ENCODE assay signal across 10 cellular contexts in the genomic region with DNA sequence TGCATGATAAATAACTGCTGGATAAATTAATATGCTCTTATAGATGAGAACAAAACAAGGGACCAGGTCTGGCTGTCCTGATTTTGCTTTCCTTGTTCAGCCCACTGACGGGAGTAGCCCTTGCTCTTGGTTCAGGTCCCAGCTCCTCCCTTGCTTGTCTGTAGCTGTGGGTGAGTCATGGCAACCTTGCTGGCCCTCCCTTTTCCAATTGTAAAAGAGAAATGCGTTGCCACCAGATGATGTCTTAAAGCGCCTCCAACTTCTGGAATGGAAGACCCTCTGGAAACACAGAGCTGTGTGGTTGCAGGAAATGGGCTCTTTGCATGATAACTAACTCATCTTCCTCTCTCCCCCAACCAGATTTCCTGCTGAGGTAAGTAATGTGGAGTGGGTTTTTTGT.
DNase-seq lines count a peak whose midpoint lies in the region; ATAC-seq and TF ChIP-seq lines count a peak whose summit lies in the region.
"Had no signal": no experiment of that assay in that cellular context is flagged by ENCODE, and none has a peak within 500 bp of the region (broad histone marks: within the 10 kb centered on the region; RNA-seq: fewer than 3 reads in every experiment).

No MANE protein-coding gene starts in this region.

- ATAC-seq in left lung (peak; percentile 59), HG02798 (IDR thresholded peaks at IDR 0.05; ENCODE audit: poor library complexity, unreplicated experiment) (no peak)
- ATAC-seq: activated CD8-positive, alpha-beta memory T cell treated with anti-CD3 and anti-CD28 coated beads, Interleukin-2, amount 10 ng/mL, durations not matched to agents 7 days and 5 days had no signal

- no peak overlapping the region for H3K4me3 ChIP-seq in left lung
- no peak overlapping the region for H3K4me3 ChIP-seq in osteoblast (ENCODE audit: insufficient read depth, low read length)

- H3K79me2 ChIP-seq in osteoblast (ENCODE audit: insufficient read depth, low read length): no peaks in the 10 kb centered on the region

- H3K36me3 ChIP-seq in left lung (no peaks in the 10 kb centered on the region), osteoblast (ENCODE audit: insufficient read depth, low read length) (no peaks in the 10 kb centered on the region)

- H3K9me3 ChIP-seq in left lung (peaks cover 0 to 12% of the 10 kb centered on the region in 2 donors), osteoblast (ENCODE audit: low read depth, low read length) (no peaks in the 10 kb centered on the region)

- no peak overlapping the region for H2AFZ ChIP-seq in osteoblast (ENCODE audit: low read length)

- no peaks in the 10 kb centered on the region for H3K4me1 ChIP-seq in left lung
- no peaks in the 10 kb centered on the region for H3K4me1 ChIP-seq in osteoblast (ENCODE audit: insufficient read depth, low read length)

- H3K27me3 ChIP-seq in left lung: no peaks in the 10 kb centered on the region
- no peaks in the 10 kb centered on the region for H3K27me3 ChIP-seq in osteoblast (ENCODE audit: insufficient read depth, low read length)

- no peak overlapping the region for H3K27ac ChIP-seq in left lung
- no peak overlapping the region for H3K27ac ChIP-seq in osteoblast (ENCODE audit: low read depth, low read length)

- TF ChIP-seq CTCF in left lung (IDR thresholded peaks at IDR 0.05): no peak
- TF ChIP-seq CTCF in osteoblast (IDR thresholded peaks at IDR 0.05; ENCODE audit: extremely low read depth, low read depth, low read length): no peak

- peak; percentile 33 for DNase-seq in COLO829 (ENCODE audit: low spot score)
- peak; percentile 53 for DNase-seq in LoVo (ENCODE audit: low spot score)
- peak; percentile 79 for DNase-seq in astrocyte of the hippocampus (ENCODE audit: low read depth, low spot score)
- DNase-seq in left lung: no peak
- DNase-seq in hippocampal formation (lab: John Stamatoyannopoulos, UW): no peak
- DNase-seq in osteoblast (ENCODE audit: insufficient read length, low spot score, missing footprints): no peak
- no peak for DNase-seq in activated CD4-positive, CD25-positive, alpha-beta regulatory T cell treated with anti-CD3 and anti-CD28 coated beads, Interleukin-2, amount 50 U/mL, for 72 hours
- DNase-seq: activated CD8-positive, alpha-beta memory T cell treated with anti-CD3 and anti-CD28 coated beads, Interleukin-2, amount 10 ng/mL, durations not matched to agents 7 days and 5 days; NCI-H1105 treated with DMSO at 0.1 percent for 48 hours had no signal

- intact Hi-C loops in left lung (cut with DNase I): no loop called here

- H4K20me1 ChIP-seq in osteoblast (ENCODE audit: insufficient read depth, low read length): no peaks in the 10 kb centered on the region

- no peak overlapping the region for H3K4me2 ChIP-seq in osteoblast (ENCODE audit: insufficient read depth, low read length)

Comparison
In these comparisons a context has a peak if more than half of its experiments do, and no peak if none do; other contexts are left out.
1. DNase-seq: peak in COLO829 (single experiment), LoVo (single experiment) and astrocyte of the hippocampus (single experiment); none in left lung (0 of 2), hippocampal formation (0 of 2), osteoblast (single experiment) and activated CD4-positive, CD25-positive, alpha-beta regulatory T cell treated with anti-CD3 and anti-CD28 coated beads, Interleukin-2, amount 50 U/mL, for 72 hours (single experiment).